ENCODE assay signal across 13 cellular contexts in genomic region chrX:27915617-27916016, GRCh38.
DNase-seq lines count a peak whose midpoint lies in the region; ATAC-seq and TF ChIP-seq lines count a peak whose summit lies in the region.
"Had no signal": no experiment of that assay in that cellular context is flagged by ENCODE, and none has a peak within 500 bp of the region (broad histone marks: within the 10 kb centered on the region; RNA-seq: fewer than 3 reads in every experiment).

No MANE protein-coding gene starts in this region.

- H3K27ac ChIP-seq in brain microvascular endothelial cell: no peak overlapping the region
- no peak overlapping the region for H3K27ac ChIP-seq in testis
- H3K27ac ChIP-seq: ascending aorta, esophagus squamous epithelium, left lung had no signal

- no peaks in the 10 kb centered on the region for H3K4me1 ChIP-seq in testis
- H3K4me1 ChIP-seq: ascending aorta, esophagus squamous epithelium, left lung had no signal

- H3K36me3 ChIP-seq in brain microvascular endothelial cell (replicated peaks) (no peaks in the 10 kb centered on the region), testis (ENCODE audit: low read depth, missing control alignments) (no peaks in the 10 kb centered on the region)
- H3K36me3 ChIP-seq: ascending aorta, esophagus squamous epithelium, left lung had no signal

- H3K27me3 ChIP-seq in brain microvascular endothelial cell (replicated peaks) (no peaks in the 10 kb centered on the region), testis (no peaks in the 10 kb centered on the region)
- H3K27me3 ChIP-seq: ascending aorta, esophagus squamous epithelium, left lung had no signal

- TF ChIP-seq POLR2A in testis (IDR thresholded peaks at IDR 0.05): no peak

- peak; percentile 69 for DNase-seq in CD1c-positive myeloid dendritic cell (ENCODE audit: extremely low spot score)
- DNase-seq in brain microvascular endothelial cell: peak; percentile 16
- DNase-seq in NCI-H2029 (lab: John Stamatoyannopoulos, UW): no peak
- no peak for DNase-seq in activated CD4-positive, CD25-positive, alpha-beta regulatory T cell treated with anti-CD3 and anti-CD28 coated beads, Interleukin-2, amount 50 U/mL, for 72 hours
- DNase-seq in testis: no peak
- DNase-seq in DMS114 treated with DMSO at 0.1 percent for 48 hours (lab: John Stamatoyannopoulos, UW; ENCODE audit: unreplicated experiment): no peak
- DNase-seq: esophagus squamous epithelium, H7, left lung, NCI-H2171 treated with DMSO at 0.1 percent for 48 hours had no signal

- no peaks in the 10 kb centered on the region for H3K9me3 ChIP-seq in testis
- H3K9me3 ChIP-seq: ascending aorta, esophagus squamous epithelium, left lung had no signal

- TF ChIP-seq CTCF in brain microvascular endothelial cell (IDR thresholded peaks at IDR 0.05; ENCODE audit: low read depth, low read length, missing control alignments) (no peak), testis (IDR thresholded peaks at IDR 0.05) (no peak)

- no peak overlapping the region for H3K4me3 ChIP-seq in brain microvascular endothelial cell (ENCODE audit: low read depth, low read length)
- H3K4me3 ChIP-seq in testis: no peak overlapping the region
- H3K4me3 ChIP-seq: ascending aorta, esophagus squamous epithelium, left lung had no signal

- in situ Hi-C loops in brain microvascular endothelial cell (cut with HindIII; ENCODE audit: low pct_ligation_motif_present, low sequenced_read_pairs): no loop called here

- intact Hi-C loops in testis (cut with DNase I; ENCODE audit: low total_unique reads): no loop called here

- 56 to 65% methylated on average over 3 of the region's 3 CpGs for WGBS in testis, 2 donors

- ATAC-seq in GM19395 (IDR thresholded peaks at IDR 0.05; ENCODE audit: unreplicated experiment) (peak; percentile 81), HG03575 (IDR thresholded peaks at IDR 0.05; ENCODE audit: extremely low read depth, insufficient number of reproducible peaks, low FRiP score, unreplicated experiment) (peak; percentile 76)
- ATAC-seq: left lung had no signal

Comparison
In these comparisons a context has a peak if more than half of its experiments do, and no peak if none do; other contexts are left out.
1. DNase-seq: peak in CD1c-positive myeloid dendritic cell (single experiment) and brain microvascular endothelial cell (single experiment); none in NCI-H2029 (single experiment), activated CD4-positive, CD25-positive, alpha-beta regulatory T cell treated with anti-CD3 and anti-CD28 coated beads, Interleukin-2, amount 50 U/mL, for 72 hours (single experiment), testis (single experiment) and DMS114 treated with DMSO at 0.1 percent for 48 hours (single experiment).